Comparison of ENCODE assay signal across 24 cellular contexts in genomic region chr4:56737666-56738065, GRCh38. TPM values are rescaled to one million over a fixed set of nuclear protein-coding genes. Genes with fewer than 3 reads are reported as not detected.
DNase-seq lines count a peak whose midpoint lies in the region; TF ChIP-seq lines count a peak whose summit lies in the region.
"Had no signal": no experiment of that assay in that cellular context is flagged by ENCODE, and none has a peak within 500 bp of the region (broad histone marks: within the 10 kb centered on the region; RNA-seq: fewer than 3 reads in every experiment).

No MANE protein-coding gene starts in this region.

- H3K27ac Mint-ChIP-seq in HFFc6: no peak overlapping the region
- H3K27ac Mint-ChIP-seq: B cell, GM23338, IgD-negative memory B cell had no signal

- WGBS in esophagus, 2 donors: 55 to 67% methylated on average over 8 of the region's 8 CpGs
- 49 to 54% methylated on average over 8 of the region's 8 CpGs for WGBS in thyroid gland, 2 donors

- TF ChIP-seq POLR2A in thyroid gland (IDR thresholded peaks at IDR 0.05): peak in 1 of 2 donors; percentile 11

- H3K4me3 ChIP-seq in esophagus (ENCODE audit: low read depth in 1 of 2, low read length in 2 of 2): no peak overlapping the region
- H3K4me3 ChIP-seq in thyroid gland (replicated peaks in 1 of 3): no peak overlapping the region
- H3K4me3 ChIP-seq: GM12878, GM23338, MG63 had no signal

- no peaks in the 10 kb centered on the region for H3K9me3 Mint-ChIP-seq in HFFc6
- H3K9me3 Mint-ChIP-seq: GM23338, IgD-negative memory B cell had no signal

- H3K27me3 ChIP-seq in esophagus (ENCODE audit: control insufficient read depth in 1 of 2, insufficient read depth in 2 of 2, low read length in 2 of 2): no peaks in the 10 kb centered on the region
- no peaks in the 10 kb centered on the region for H3K27me3 ChIP-seq in thyroid gland
- H3K27me3 ChIP-seq: MG63 had no signal

- H3K4me1 ChIP-seq in esophagus (ENCODE audit: control insufficient read depth in 2 of 2, insufficient read depth in 2 of 2, low read length in 1 of 2) (peaks cover 0 to 8% of the 10 kb centered on the region in 2 donors), thyroid gland (peaks cover 8 to 17% of the 10 kb centered on the region in 2 donors)

- H3K27ac ChIP-seq in VCaP: peak overlapping the region; percentile 66
- H3K27ac ChIP-seq in esophagus (ENCODE audit: low read depth in 2 of 2, low read length in 1 of 2): peak overlapping the region; percentile 49 to 70
- peak overlapping the region; percentile 54 to 74 (median 58) for H3K27ac ChIP-seq in thyroid gland

- peaks cover 21% of the 10 kb centered on the region for H3K27me3 Mint-ChIP-seq in HFFc6 (ENCODE audit: insufficient read depth)
- H3K27me3 Mint-ChIP-seq: IgD-negative memory B cell had no signal

- H3K9me3 ChIP-seq in esophagus (ENCODE audit: control insufficient read depth in 2 of 2, insufficient read depth in 1 of 2, low read depth in 1 of 2, low read length in 1 of 2) (no peaks in the 10 kb centered on the region), thyroid gland (no peaks in the 10 kb centered on the region)
- H3K9me3 ChIP-seq: MG63 had no signal

- intact Hi-C loops in thyroid gland (cut with DNase I): no loop called here

- H3K4me1 Mint-ChIP-seq in HFFc6 (ENCODE audit: low read depth): peaks cover 8% of the 10 kb centered on the region
- H3K4me1 Mint-ChIP-seq: GM23338 had no signal

- DNase-seq in NCI-H345 (lab: John Stamatoyannopoulos, UW) (peak; percentile 14), NCI-H345 treated with DMSO at 0.1 percent for 48 hours (lab: John Stamatoyannopoulos, UW; ENCODE audit: unreplicated experiment) (no peak), thyroid gland (peak; percentile 87 to 92), HFFc6 (no peak), iPS-NIHi11 (ENCODE audit: low spot score) (no peak), NCI-H226 (no peak)
- DNase-seq: 8988T; DMS153; EL; HCEC 1CT; Karpas-422; MG63; NCI-H1048; NCI-H1436; NCI-H2029; NCI-H526 treated with DMSO at 0.1 percent for 48 hours; NK-92 treated with Interleukin-12 subunit alpha and Interleukin-12 subunit beta, amount 100 ng/mL, for 24 hours; SHP77 treated with DMSO at 0.1 percent for 48 hours had no signal

- H3K36me3 ChIP-seq in esophagus (ENCODE audit: control insufficient read depth in 2 of 2, insufficient read depth in 2 of 2, low read length in 1 of 2) (no peaks in the 10 kb centered on the region), thyroid gland (no peaks in the 10 kb centered on the region)
- H3K36me3 ChIP-seq: MG63 had no signal

- H3K36me3 Mint-ChIP-seq in HFFc6 (ENCODE audit: low read depth): no peaks in the 10 kb centered on the region

- H3K4me3 Mint-ChIP-seq in HFFc6: no peak overlapping the region
- H3K4me3 Mint-ChIP-seq: B cell, GM23338, IgD-negative memory B cell had no signal

- TF ChIP-seq CTCF in VCaP (conservative IDR thresholded peaks at IDR 0.05): no peak
- TF ChIP-seq CTCF in thyroid gland (IDR thresholded peaks at IDR 0.05): no peak
- TF ChIP-seq CTCF in HFFc6 (IDR thresholded peaks at IDR 0.05): no peak

RNA-seq across cellular contexts. Expression of gene HOPX, which starts 56.6 kb away (rescaled TPM):
- polyA plus RNA-seq in esophagus: 1,000 to 10,000 TPM in 1 of 2 donors, 100 to 1,000 TPM in 1; 649 to 1,386 TPM
- total RNA-seq in thyroid gland: 100 to 1,000 TPM; 271 to 316 (median 289) TPM
- total RNA-seq in HFFc6 (2021; fragmentation: NEBNext Ultra II Directional; extraction: Animal tissue kit (Norgen Biotek cat#: 25700)): not detected
- total RNA-seq: GM23338 had no signal
- polyA plus RNA-seq: GM23338 had no signal

Comparison
In these comparisons a context has a peak if more than half of its experiments do, and no peak if none do; other contexts are left out.
1. DNase-seq: peak in NCI-H345 (single experiment) and thyroid gland (2 of 2); none in NCI-H345 treated with DMSO at 0.1 percent for 48 hours (single experiment), HFFc6 (single experiment), iPS-NIHi11 (single experiment) and NCI-H226 (single experiment).
2. RNA of gene HOPX, which starts 56.6 kb away (total RNA-seq): 271 to 316 TPM in thyroid gland; not detected in HFFc6; every median in the first group is over 100 times any median in the second.
3. Peak in every context shown above with its lines, with median percentiles within 50 percentile points of each other: H3K27ac ChIP-seq.